In genomic region chr19:8332976-8333770, GRCh38 we compare ENCODE assay signal across 1 cellular context.
TF ChIP-seq lines count a peak whose summit lies in the region.

No MANE protein-coding gene starts in this region.

TF ChIP-seq in K562, 482 proteins besides CTCF, POLR2A, EP300 and RAD21:
- TF ChIP-seq ZBTB33 (CRISPR knock-in tag; IDR thresholded peaks at IDR 0.05) = peak; percentile 42; the same call in 1 of the 2 replicates
- TF ChIP-seq NR2C2 (CRISPR knock-in tag; IDR thresholded peaks at IDR 0.05) = no peak
- TF ChIP-seq NR2C2 (tag; IDR thresholded peaks at IDR 0.05) = no peak
